ENCODE assay signal across 1 cellular context in genomic region chr18:48990497-48991298, GRCh38.
A peak's percentile ranks its signal among the peaks of the same experiment; 100 is the strongest.
TF ChIP-seq lines count a peak whose summit lies in the region.

No MANE protein-coding gene starts in this region.

TF ChIP-seq in HepG2, 621 proteins besides CTCF, POLR2A, EP300 and RAD21 (continued from another document and continues in another):
- TF ChIP-seq, protein P1, sequence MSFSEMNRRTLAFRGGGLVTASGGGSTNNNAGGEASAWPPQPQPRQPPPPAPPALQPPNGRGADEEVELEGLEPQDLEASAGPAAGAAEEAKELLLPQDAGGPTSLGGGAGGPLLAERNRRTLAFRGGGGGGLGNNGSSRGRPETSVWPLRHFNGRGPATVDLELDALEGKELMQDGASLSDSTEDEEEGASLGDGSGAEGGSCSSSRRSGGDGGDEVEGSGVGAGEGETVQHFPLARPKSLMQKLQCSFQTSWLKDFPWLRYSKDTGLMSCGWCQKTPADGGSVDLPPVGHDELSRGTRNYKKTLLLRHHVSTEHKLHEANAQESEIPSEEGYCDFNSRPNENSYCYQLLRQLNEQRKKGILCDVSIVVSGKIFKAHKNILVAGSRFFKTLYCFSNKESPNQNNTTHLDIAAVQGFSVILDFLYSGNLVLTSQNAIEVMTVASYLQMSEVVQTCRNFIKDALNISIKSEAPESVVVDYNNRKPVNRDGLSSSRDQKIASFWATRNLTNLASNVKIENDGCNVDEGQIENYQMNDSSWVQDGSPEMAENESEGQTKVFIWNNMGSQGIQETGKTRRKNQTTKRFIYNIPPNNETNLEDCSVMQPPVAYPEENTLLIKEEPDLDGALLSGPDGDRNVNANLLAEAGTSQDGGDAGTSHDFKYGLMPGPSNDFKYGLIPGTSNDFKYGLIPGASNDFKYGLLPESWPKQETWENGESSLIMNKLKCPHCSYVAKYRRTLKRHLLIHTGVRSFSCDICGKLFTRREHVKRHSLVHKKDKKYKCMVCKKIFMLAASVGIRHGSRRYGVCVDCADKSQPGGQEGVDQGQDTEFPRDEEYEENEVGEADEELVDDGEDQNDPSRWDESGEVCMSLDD (CRISPR knock-in tag; IDR thresholded peaks at IDR 0.05; ENCODE audit: borderline replicate concordance): no peak
- TF ChIP-seq CEBPB (IDR thresholded peaks at IDR 0.05; ENCODE audit: borderline replicate concordance, low read depth, low read length): no peak
- no peak for TF ChIP-seq ZMYM2 (CRISPR knock-in tag; IDR thresholded peaks at IDR 0.05)
- no peak for TF ChIP-seq PHF20 (CRISPR knock-in tag; IDR thresholded peaks at IDR 0.05)
- TF ChIP-seq, protein P2, sequence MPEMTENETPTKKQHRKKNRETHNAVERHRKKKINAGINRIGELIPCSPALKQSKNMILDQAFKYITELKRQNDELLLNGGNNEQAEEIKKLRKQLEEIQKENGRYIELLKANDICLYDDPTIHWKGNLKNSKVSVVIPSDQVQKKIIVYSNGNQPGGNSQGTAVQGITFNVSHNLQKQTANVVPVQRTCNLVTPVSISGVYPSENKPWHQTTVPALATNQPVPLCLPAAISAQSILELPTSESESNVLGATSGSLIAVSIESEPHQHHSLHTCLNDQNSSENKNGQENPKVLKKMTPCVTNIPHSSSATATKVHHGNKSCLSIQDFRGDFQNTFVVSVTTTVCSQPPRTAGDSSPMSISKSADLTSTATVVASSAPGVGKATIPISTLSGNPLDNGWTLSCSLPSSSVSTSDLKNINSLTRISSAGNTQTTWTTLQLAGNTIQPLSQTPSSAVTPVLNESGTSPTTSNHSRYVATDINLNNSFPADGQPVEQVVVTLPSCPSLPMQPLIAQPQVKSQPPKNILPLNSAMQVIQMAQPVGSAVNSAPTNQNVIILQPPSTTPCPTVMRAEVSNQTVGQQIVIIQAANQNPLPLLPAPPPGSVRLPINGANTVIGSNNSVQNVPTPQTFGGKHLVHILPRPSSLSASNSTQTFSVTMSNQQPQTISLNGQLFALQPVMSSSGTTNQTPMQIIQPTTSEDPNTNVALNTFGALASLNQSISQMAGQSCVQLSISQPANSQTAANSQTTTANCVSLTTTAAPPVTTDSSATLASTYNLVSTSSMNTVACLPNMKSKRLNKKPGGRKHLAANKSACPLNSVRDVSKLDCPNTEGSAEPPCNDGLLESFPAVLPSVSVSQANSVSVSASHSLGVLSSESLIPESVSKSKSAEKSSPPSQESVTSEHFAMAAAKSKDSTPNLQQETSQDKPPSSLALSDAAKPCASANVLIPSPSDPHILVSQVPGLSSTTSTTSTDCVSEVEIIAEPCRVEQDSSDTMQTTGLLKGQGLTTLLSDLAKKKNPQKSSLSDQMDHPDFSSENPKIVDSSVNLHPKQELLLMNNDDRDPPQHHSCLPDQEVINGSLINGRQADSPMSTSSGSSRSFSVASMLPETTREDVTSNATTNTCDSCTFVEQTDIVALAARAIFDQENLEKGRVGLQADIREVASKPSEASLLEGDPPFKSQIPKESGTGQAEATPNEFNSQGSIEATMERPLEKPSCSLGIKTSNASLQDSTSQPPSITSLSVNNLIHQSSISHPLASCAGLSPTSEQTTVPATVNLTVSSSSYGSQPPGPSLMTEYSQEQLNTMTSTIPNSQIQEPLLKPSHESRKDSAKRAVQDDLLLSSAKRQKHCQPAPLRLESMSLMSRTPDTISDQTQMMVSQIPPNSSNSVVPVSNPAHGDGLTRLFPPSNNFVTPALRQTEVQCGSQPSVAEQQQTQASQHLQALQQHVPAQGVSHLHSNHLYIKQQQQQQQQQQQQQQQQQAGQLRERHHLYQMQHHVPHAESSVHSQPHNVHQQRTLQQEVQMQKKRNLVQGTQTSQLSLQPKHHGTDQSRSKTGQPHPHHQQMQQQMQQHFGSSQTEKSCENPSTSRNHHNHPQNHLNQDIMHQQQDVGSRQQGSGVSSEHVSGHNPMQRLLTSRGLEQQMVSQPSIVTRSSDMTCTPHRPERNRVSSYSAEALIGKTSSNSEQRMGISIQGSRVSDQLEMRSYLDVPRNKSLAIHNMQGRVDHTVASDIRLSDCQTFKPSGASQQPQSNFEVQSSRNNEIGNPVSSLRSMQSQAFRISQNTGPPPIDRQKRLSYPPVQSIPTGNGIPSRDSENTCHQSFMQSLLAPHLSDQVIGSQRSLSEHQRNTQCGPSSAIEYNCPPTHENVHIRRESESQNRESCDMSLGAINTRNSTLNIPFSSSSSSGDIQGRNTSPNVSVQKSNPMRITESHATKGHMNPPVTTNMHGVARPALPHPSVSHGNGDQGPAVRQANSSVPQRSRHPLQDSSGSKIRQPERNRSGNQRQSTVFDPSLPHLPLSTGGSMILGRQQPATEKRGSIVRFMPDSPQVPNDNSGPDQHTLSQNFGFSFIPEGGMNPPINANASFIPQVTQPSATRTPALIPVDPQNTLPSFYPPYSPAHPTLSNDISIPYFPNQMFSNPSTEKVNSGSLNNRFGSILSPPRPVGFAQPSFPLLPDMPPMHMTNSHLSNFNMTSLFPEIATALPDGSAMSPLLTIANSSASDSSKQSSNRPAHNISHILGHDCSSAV (CRISPR knock-in tag; IDR thresholded peaks at IDR 0.05; ENCODE audit: borderline replicate concordance): no peak
- TF ChIP-seq, protein P3, sequence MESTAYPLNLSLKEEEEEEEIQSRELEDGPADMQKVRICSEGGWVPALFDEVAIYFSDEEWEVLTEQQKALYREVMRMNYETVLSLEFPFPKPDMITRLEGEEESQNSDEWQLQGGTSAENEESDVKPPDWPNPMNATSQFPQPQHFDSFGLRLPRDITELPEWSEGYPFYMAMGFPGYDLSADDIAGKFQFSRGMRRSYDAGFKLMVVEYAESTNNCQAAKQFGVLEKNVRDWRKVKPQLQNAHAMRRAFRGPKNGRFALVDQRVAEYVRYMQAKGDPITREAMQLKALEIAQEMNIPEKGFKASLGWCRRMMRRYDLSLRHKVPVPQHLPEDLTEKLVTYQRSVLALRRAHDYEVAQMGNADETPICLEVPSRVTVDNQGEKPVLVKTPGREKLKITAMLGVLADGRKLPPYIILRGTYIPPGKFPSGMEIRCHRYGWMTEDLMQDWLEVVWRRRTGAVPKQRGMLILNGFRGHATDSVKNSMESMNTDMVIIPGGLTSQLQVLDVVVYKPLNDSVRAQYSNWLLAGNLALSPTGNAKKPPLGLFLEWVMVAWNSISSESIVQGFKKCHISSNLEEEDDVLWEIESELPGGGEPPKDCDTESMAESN (CRISPR knock-in tag; conservative IDR thresholded peaks at IDR 0.05): peak; percentile 95
- TF ChIP-seq ZNF468 (CRISPR knock-in tag; IDR thresholded peaks at IDR 0.05): no peak
- TF ChIP-seq ZNF780A (CRISPR knock-in tag; IDR thresholded peaks at IDR 0.05): no peak
- TF ChIP-seq HOXA3 (CRISPR knock-in tag; IDR thresholded peaks at IDR 0.05): 0 out of 2 replicates have a peak, but pooled peaks have one; percentile 13
- no peak for TF ChIP-seq PAWR (CRISPR knock-in tag; IDR thresholded peaks at IDR 0.05; ENCODE audit: borderline replicate concordance)
- no peak for TF ChIP-seq SMAD3 (CRISPR knock-in tag; IDR thresholded peaks at IDR 0.05)
- peak; percentile 76; the same call in 1 of the 2 replicates for TF ChIP-seq ZNF7 (CRISPR knock-in tag; IDR thresholded peaks at IDR 0.05)
- no peak for TF ChIP-seq HIVEP1 (CRISPR knock-in tag; IDR thresholded peaks at IDR 0.05)
- TF ChIP-seq IKZF1 (IDR thresholded peaks at IDR 0.05): no peak
- no peak for TF ChIP-seq ZNF570 (CRISPR knock-in tag; IDR thresholded peaks at IDR 0.05; ENCODE audit: borderline replicate concordance)
- no peak for TF ChIP-seq RBFOX2 (IDR thresholded peaks at IDR 0.05; ENCODE audit: low read depth, low read length)
- TF ChIP-seq ZNF20 (CRISPR knock-in tag; IDR thresholded peaks at IDR 0.05): no peak
- TF ChIP-seq ZNF687 (CRISPR knock-in tag; IDR thresholded peaks at IDR 0.05): peak; percentile 82
- no peak for TF ChIP-seq HNRNPL (IDR thresholded peaks at IDR 0.05; ENCODE audit: low read depth, low read length)
- TF ChIP-seq ZFP37 (CRISPR knock-in tag; IDR thresholded peaks at IDR 0.05; ENCODE audit: borderline replicate concordance): no peak
- no peak; the same call in 1 of the 2 replicates for TF ChIP-seq NRL (CRISPR knock-in tag; IDR thresholded peaks at IDR 0.05; ENCODE audit: borderline replicate concordance)
- peak; percentile 71; the same call in 1 of the 2 replicates for TF ChIP-seq GATAD2A (CRISPR knock-in tag; IDR thresholded peaks at IDR 0.05)
- no peak for TF ChIP-seq ZMYM3 (CRISPR knock-in tag; IDR thresholded peaks at IDR 0.05)
- TF ChIP-seq PRDM15 (CRISPR knock-in tag; IDR thresholded peaks at IDR 0.05): no peak
- TF ChIP-seq SMAD9 (CRISPR knock-in tag; IDR thresholded peaks at IDR 0.05): no peak
- no peak for TF ChIP-seq ZFYVE20 (CRISPR knock-in tag; IDR thresholded peaks at IDR 0.05; ENCODE audit: borderline replicate concordance, low read depth)
- no peak for TF ChIP-seq ZNF530 (CRISPR knock-in tag; IDR thresholded peaks at IDR 0.05; ENCODE audit: low read depth)
- no peak for TF ChIP-seq HOXD1 (CRISPR knock-in tag; IDR thresholded peaks at IDR 0.05)
- no peak for TF ChIP-seq NCOR1 (IDR thresholded peaks at IDR 0.05; ENCODE audit: borderline replicate concordance, low read length)
- no peak for TF ChIP-seq ZNF607 (CRISPR knock-in tag; IDR thresholded peaks at IDR 0.05; ENCODE audit: borderline replicate concordance)
- TF ChIP-seq, protein P4, sequence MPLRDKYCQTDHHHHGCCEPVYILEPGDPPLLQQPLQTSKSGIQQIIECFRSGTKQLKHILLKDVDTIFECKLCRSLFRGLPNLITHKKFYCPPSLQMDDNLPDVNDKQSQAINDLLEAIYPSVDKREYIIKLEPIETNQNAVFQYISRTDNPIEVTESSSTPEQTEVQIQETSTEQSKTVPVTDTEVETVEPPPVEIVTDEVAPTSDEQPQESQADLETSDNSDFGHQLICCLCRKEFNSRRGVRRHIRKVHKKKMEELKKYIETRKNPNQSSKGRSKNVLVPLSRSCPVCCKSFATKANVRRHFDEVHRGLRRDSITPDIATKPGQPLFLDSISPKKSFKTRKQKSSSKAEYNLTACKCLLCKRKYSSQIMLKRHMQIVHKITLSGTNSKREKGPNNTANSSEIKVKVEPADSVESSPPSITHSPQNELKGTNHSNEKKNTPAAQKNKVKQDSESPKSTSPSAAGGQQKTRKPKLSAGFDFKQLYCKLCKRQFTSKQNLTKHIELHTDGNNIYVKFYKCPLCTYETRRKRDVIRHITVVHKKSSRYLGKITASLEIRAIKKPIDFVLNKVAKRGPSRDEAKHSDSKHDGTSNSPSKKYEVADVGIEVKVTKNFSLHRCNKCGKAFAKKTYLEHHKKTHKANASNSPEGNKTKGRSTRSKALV (CRISPR knock-in tag; IDR thresholded peaks at IDR 0.05): no peak
- no peak; the same call in 1 of the 2 replicates for TF ChIP-seq ELF3 (CRISPR knock-in tag; IDR thresholded peaks at IDR 0.05)
